Comparison of ENCODE assay signal across 12 cellular contexts in genomic region chr2:101124061-101124460, GRCh38. TPM values are rescaled to one million over a fixed set of nuclear protein-coding genes. Genes with fewer than 3 reads are reported as not detected.
DNase-seq lines count a peak whose midpoint lies in the region; ATAC-seq, FAIRE-seq and TF ChIP-seq lines count a peak whose summit lies in the region.
"Had no signal": no experiment of that assay in that cellular context is flagged by ENCODE, and none has a peak within 500 bp of the region (broad histone marks: within the 10 kb centered on the region; RNA-seq: fewer than 3 reads in every experiment).

No MANE protein-coding gene starts in this region.

- H3K27ac ChIP-seq in A549: peak overlapping the region; percentile 91 to 93
- peak overlapping the region; percentile 97 for H3K27ac ChIP-seq in PC-9
- H3K27ac ChIP-seq in epithelial cell of prostate: peak overlapping the region; percentile 96
- H3K27ac ChIP-seq: SK-N-MC had no signal

- no peak for DNase-seq in A549 (ENCODE audit: low read depth in 1 of 2, low spot score in 1 of 2)
- no peak for DNase-seq in PC-9
- no peak for DNase-seq in epithelial cell of prostate (ENCODE audit: low read depth, low spot score)
- no peak for DNase-seq in omental fat pad (ENCODE audit: low spot score)
- DNase-seq in ecto neural progenitor cell (ENCODE audit: low spot score): no peak
- no peak for DNase-seq in HuH-7 (ENCODE audit: low spot score)
- DNase-seq in H54 (ENCODE audit: insufficient read length, low spot score): no peak
- DNase-seq: activated CD4-positive, alpha-beta T cell treated with anti-CD3 and anti-CD28 coated beads, Interleukin-2, amount 10 ng/mL, durations not matched to agents 24 days and 14 days; activated naive CD4-positive, alpha-beta T cell; KG1 had no signal

- H3K4me2 ChIP-seq in A549 (peak overlapping the region; percentile 84), PC-9 (peak overlapping the region; percentile 75)

- no peak for TF ChIP-seq EP300 in A549 (IDR thresholded peaks at IDR 0.05)

- peak; percentile 0 to 1; a peak in 1 of 6 replicates for ATAC-seq in A549
- peak; percentile 3 for ATAC-seq in omental fat pad (ENCODE audit: low FRiP score)
- no peak for ATAC-seq in HG03095 (IDR thresholded peaks at IDR 0.05; ENCODE audit: unreplicated experiment)

- POLR2A ChIA-PET in A549 (lab: Yijun Ruan, JAX) (interaction anchor here (0.6 to 3.1 kb wide), 5 partner anchors 9 to 59 kb away, joined by 3 to 26 read pairs (median 7); partner anchors contain the start of gene TBC1D8), PC-9 (lab: Charles Lee; ENCODE audit: unreplicated experiment) (interaction anchor here (1.3 kb wide), 1 partner anchor 16 kb away, joined by 3 read pairs; no protein-coding TSS in a partner anchor)

- TF ChIP-seq CTCF in A549 (IDR thresholded peaks at IDR 0.05) (no peak), PC-9 (conservative IDR thresholded peaks at IDR 0.05) (no peak), omental fat pad (IDR thresholded peaks at IDR 0.05) (no peak)

- TF ChIP-seq POLR2A in A549 (IDR thresholded peaks at IDR 0.05; ENCODE audit: low read length) (no peak), H54 (IDR thresholded peaks at IDR 0.05; ENCODE audit: low read depth, low read length) (no peak)

- 38% methylated on average over 2 of the region's 2 CpGs for WGBS in A549 (ENCODE audit: missing lambda C conversion rate)

- H4K20me1 ChIP-seq in PC-9 (ENCODE audit: insufficient read depth): no peaks in the 10 kb centered on the region

- H2AFZ ChIP-seq in PC-9: no peak overlapping the region

- CTCF ChIA-PET in A549 (lab: Yijun Ruan, JAX): interaction anchor here (1.0 to 6.5 kb wide), 11 partner anchors 10 to 87 kb away, joined by 3 to 37 read pairs (median 4); partner anchors contain the start of gene TBC1D8
- CTCF ChIA-PET in PC-9 (lab: Charles Lee): interaction anchor here (0.6 kb wide), 1 partner anchor 25 kb away, joined by 4 read pairs; no protein-coding TSS in a partner anchor

- peaks cover 76% of the 10 kb centered on the region for H3F3A ChIP-seq in PC-9 (ENCODE audit: insufficient read depth, low read depth)

- intact Hi-C loops in PC-9 (cut with micrococcal nuclease; ENCODE audit: unreplicated experiment): loop anchor here (2.0 to 5.0 kb wide), 4 partner anchors 17 to 703 kb away; no protein-coding TSS in a partner anchor

- no TSS peak for BruUV-seq in PC-9 (replicated peaks; lab: Mats Ljungman, UMichigan)

- no peak for FAIRE-seq in A549 (lab: Jason Lieb, UNC)
- no peak for FAIRE-seq in H54 (lab: Jason Lieb, UNC)

- H3K9me2 ChIP-seq in PC-9 (ENCODE audit: insufficient read depth): no peaks in the 10 kb centered on the region

- H3K79me2 ChIP-seq in PC-9 (ENCODE audit: low read depth): peaks cover 86% of the 10 kb centered on the region

- no peaks in the 10 kb centered on the region for H3K9me3 ChIP-seq in A549
- no peaks in the 10 kb centered on the region for H3K9me3 ChIP-seq in PC-9 (ENCODE audit: insufficient read depth, low read depth)

- no peaks in the 10 kb centered on the region for H3K27me3 ChIP-seq in PC-9 (ENCODE audit: insufficient read depth, low read depth)

- H3K4me3 ChIP-seq in A549 (peak overlapping the region; percentile 19; the same call in 2 of the 3 replicates), PC-9 (peak overlapping the region; percentile 24; the same call in 1 of the 2 replicates)
- H3K4me3 ChIP-seq: SK-N-MC had no signal

- H3K4me1 ChIP-seq in A549 (peaks cover 95% of the 10 kb centered on the region), PC-9 (replicated peaks; ENCODE audit: insufficient read depth) (peaks cover 97% of the 10 kb centered on the region)

- no peak for TF ChIP-seq RAD21 in A549 (conservative IDR thresholded peaks at IDR 0.05 in 1 of 2, IDR thresholded peaks at IDR 0.05 in 1 of 2)

- peaks cover 9% of the 10 kb centered on the region; the same call in 1 of the 2 replicates for H3K36me3 ChIP-seq in PC-9 (ENCODE audit: low read depth)

TF ChIP-seq in A549, 52 proteins besides CTCF, POLR2A, EP300 and RAD21:
- TF ChIP-seq MYC (IDR thresholded peaks at IDR 0.05; ENCODE audit: borderline replicate concordance, low read length) (no peak), RARB (CRISPR knock-in tag; IDR thresholded peaks at IDR 0.05) (peak; percentile 12; the same call in 1 of the 2 replicates), FOSB (CRISPR knock-in tag; IDR thresholded peaks at IDR 0.05) (0 out of 2 replicates have a peak, but pooled peaks have one; percentile 32)

RNA-seq across cellular contexts. Expression of gene TBC1D8, which starts 27.1 kb away (rescaled TPM):
- 107 and 119 TPM in 2 replicates for polyA plus RNA-seq in A549 (2011; rRNA removed)
- 46.3 and 54.9 TPM in 2 replicates for polyA plus RNA-seq in A549 (2012; cell fraction: cytosol; rRNA removed)
- polyA plus RNA-seq in A549 (2012; cell fraction: nucleus; rRNA removed): 250 and 339 TPM in 2 replicates
- polyA plus RNA-seq in A549 (2017; fragmentation: RNase III; extraction: RNeasy Plus Mini Kit Qiagen cat#74134 plus additional on column Dnase treatment): 30.0 to 40.3 TPM (median 35.3 TPM) in 3 replicates
- 132 and 139 TPM in 2 replicates for polyA minus RNA-seq in A549 (2011; rRNA and poly(A)+ RNA removed)
- total RNA-seq in PC-9 (2021): 25.2 and 25.3 TPM in 2 replicates
- total RNA-seq in omental fat pad: 10 to 100 TPM; 22.2 to 68.0 (median 31.9) TPM
